1 cellular context compared by ENCODE assay signal in the genomic region with DNA sequence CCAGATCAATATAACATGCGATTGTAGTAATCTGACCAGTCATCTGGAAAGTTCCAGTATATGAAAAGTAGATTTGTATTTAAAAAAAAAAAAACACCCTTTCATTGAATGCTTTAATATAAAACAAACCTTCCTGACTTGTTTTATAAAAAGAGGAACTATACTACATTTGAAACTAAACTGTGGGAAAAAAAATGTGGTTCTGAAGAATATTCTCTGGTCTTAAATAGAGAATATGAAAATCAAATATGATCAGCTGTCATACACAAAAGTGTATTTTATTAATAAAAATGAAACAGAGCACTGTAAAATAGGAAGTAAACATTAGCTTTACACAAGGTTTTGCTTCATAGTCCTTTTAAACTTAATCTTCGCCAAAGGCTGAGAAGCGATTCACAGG.
A peak's percentile ranks its signal among the peaks of the same experiment; 100 is the strongest.
TF ChIP-seq lines count a peak whose summit lies in the region.

No MANE protein-coding gene starts in this region.

TF ChIP-seq in GM12878, 131 proteins besides CTCF, POLR2A, EP300 and RAD21 (continued from another document):
- TF ChIP-seq FOS (IDR thresholded peaks at IDR 0.05; ENCODE audit: borderline replicate concordance, extremely low read depth, insufficient read length) (no peak), ZNF384 (IDR thresholded peaks at IDR 0.05; ENCODE audit: borderline replicate concordance, low read depth, low read length) (peak; percentile 35; the same call in 1 of the 2 replicates), FOXK2 (IDR thresholded peaks at IDR 0.05) (no peak), RB1 (IDR thresholded peaks at IDR 0.05; ENCODE audit: borderline replicate concordance) (no peak), RELA (IDR thresholded peaks at IDR 0.05; ENCODE audit: borderline replicate concordance, partially characterized antibody) (no peak), CHD4 (IDR thresholded peaks at IDR 0.05) (no peak), ATF7 (IDR thresholded peaks at IDR 0.05; ENCODE audit: low read depth) (peak; percentile 16; the same call in 1 of the 2 replicates), CBX3 (IDR thresholded peaks at IDR 0.05; ENCODE audit: borderline replicate concordance, low read depth) (no peak), CHD2 (IDR thresholded peaks at IDR 0.05; ENCODE audit: borderline replicate concordance, low read depth, low read length) (no peak), NR2C1 (IDR thresholded peaks at IDR 0.05) (0 out of 2 replicates have a peak, but pooled peaks have one; percentile 4), RUNX3 (IDR thresholded peaks at IDR 0.05; ENCODE audit: low read length) (no peak; the same call in 1 of the 2 replicates), ZBED1 (IDR thresholded peaks at IDR 0.05; ENCODE audit: borderline replicate concordance) (no peak), NFIC (IDR thresholded peaks at IDR 0.05; ENCODE audit: low read depth, low read length) (no peak), KAT2A (conservative IDR thresholded peaks at IDR 0.05; ENCODE audit: control insufficient read depth, low read depth, low read length) (no peak), HDAC2 (IDR thresholded peaks at IDR 0.05) (no peak)
- TF ChIP-seq, protein P1, sequence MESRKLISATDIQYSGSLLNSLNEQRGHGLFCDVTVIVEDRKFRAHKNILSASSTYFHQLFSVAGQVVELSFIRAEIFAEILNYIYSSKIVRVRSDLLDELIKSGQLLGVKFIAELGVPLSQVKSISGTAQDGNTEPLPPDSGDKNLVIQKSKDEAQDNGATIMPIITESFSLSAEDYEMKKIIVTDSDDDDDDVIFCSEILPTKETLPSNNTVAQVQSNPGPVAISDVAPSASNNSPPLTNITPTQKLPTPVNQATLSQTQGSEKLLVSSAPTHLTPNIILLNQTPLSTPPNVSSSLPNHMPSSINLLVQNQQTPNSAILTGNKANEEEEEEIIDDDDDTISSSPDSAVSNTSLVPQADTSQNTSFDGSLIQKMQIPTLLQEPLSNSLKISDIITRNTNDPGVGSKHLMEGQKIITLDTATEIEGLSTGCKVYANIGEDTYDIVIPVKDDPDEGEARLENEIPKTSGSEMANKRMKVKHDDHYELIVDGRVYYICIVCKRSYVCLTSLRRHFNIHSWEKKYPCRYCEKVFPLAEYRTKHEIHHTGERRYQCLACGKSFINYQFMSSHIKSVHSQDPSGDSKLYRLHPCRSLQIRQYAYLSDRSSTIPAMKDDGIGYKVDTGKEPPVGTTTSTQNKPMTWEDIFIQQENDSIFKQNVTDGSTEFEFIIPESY (IDR thresholded peaks at IDR 0.05), result no peak
- TF ChIP-seq, protein P2, sequence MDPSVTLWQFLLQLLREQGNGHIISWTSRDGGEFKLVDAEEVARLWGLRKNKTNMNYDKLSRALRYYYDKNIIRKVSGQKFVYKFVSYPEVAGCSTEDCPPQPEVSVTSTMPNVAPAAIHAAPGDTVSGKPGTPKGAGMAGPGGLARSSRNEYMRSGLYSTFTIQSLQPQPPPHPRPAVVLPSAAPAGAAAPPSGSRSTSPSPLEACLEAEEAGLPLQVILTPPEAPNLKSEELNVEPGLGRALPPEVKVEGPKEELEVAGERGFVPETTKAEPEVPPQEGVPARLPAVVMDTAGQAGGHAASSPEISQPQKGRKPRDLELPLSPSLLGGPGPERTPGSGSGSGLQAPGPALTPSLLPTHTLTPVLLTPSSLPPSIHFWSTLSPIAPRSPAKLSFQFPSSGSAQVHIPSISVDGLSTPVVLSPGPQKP (IDR thresholded peaks at IDR 0.05; ENCODE audit: low read depth, low read length), result no peak
- TF ChIP-seq, protein P3, sequence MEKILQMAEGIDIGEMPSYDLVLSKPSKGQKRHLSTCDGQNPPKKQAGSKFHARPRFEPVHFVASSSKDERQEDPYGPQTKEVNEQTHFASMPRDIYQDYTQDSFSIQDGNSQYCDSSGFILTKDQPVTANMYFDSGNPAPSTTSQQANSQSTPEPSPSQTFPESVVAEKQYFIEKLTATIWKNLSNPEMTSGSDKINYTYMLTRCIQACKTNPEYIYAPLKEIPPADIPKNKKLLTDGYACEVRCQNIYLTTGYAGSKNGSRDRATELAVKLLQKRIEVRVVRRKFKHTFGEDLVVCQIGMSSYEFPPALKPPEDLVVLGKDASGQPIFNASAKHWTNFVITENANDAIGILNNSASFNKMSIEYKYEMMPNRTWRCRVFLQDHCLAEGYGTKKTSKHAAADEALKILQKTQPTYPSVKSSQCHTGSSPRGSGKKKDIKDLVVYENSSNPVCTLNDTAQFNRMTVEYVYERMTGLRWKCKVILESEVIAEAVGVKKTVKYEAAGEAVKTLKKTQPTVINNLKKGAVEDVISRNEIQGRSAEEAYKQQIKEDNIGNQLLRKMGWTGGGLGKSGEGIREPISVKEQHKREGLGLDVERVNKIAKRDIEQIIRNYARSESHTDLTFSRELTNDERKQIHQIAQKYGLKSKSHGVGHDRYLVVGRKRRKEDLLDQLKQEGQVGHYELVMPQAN (conservative IDR thresholded peaks at IDR 0.05), result no peak
- TF ChIP-seq, protein P4, sequence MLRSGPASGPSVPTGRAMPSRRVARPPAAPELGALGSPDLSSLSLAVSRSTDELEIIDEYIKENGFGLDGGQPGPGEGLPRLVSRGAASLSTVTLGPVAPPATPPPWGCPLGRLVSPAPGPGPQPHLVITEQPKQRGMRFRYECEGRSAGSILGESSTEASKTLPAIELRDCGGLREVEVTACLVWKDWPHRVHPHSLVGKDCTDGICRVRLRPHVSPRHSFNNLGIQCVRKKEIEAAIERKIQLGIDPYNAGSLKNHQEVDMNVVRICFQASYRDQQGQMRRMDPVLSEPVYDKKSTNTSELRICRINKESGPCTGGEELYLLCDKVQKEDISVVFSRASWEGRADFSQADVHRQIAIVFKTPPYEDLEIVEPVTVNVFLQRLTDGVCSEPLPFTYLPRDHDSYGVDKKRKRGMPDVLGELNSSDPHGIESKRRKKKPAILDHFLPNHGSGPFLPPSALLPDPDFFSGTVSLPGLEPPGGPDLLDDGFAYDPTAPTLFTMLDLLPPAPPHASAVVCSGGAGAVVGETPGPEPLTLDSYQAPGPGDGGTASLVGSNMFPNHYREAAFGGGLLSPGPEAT (IDR thresholded peaks at IDR 0.05; ENCODE audit: low read depth), result 0 out of 2 replicates have a peak, but pooled peaks have one; percentile 12
- TF ChIP-seq, protein P5, sequence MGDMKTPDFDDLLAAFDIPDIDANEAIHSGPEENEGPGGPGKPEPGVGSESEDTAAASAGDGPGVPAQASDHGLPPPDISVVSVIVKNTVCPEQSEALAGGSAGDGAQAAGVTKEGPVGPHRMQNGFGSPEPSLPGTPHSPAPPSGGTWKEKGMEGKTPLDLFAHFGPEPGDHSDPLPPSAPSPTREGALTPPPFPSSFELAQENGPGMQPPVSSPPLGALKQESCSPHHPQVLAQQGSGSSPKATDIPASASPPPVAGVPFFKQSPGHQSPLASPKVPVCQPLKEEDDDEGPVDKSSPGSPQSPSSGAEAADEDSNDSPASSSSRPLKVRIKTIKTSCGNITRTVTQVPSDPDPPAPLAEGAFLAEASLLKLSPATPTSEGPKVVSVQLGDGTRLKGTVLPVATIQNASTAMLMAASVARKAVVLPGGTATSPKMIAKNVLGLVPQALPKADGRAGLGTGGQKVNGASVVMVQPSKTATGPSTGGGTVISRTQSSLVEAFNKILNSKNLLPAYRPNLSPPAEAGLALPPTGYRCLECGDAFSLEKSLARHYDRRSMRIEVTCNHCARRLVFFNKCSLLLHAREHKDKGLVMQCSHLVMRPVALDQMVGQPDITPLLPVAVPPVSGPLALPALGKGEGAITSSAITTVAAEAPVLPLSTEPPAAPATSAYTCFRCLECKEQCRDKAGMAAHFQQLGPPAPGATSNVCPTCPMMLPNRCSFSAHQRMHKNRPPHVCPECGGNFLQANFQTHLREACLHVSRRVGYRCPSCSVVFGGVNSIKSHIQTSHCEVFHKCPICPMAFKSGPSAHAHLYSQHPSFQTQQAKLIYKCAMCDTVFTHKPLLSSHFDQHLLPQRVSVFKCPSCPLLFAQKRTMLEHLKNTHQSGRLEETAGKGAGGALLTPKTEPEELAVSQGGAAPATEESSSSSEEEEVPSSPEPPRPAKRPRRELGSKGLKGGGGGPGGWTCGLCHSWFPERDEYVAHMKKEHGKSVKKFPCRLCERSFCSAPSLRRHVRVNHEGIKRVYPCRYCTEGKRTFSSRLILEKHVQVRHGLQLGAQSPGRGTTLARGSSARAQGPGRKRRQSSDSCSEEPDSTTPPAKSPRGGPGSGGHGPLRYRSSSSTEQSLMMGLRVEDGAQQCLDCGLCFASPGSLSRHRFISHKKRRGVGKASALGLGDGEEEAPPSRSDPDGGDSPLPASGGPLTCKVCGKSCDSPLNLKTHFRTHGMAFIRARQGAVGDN (IDR thresholded peaks at IDR 0.05), result peak; percentile 46; the same call in 1 of the 2 replicates
- TF ChIP-seq, protein P6, sequence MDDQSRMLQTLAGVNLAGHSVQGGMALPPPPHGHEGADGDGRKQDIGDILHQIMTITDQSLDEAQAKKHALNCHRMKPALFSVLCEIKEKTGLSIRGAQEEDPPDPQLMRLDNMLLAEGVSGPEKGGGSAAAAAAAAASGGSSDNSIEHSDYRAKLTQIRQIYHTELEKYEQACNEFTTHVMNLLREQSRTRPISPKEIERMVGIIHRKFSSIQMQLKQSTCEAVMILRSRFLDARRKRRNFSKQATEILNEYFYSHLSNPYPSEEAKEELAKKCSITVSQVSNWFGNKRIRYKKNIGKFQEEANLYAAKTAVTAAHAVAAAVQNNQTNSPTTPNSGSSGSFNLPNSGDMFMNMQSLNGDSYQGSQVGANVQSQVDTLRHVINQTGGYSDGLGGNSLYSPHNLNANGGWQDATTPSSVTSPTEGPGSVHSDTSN (IDR thresholded peaks at IDR 0.05; ENCODE audit: insufficient replicate concordance, low read depth, low read length), result no peak
